In genomic region chr2:168130302-168130701, GRCh38 we compare ENCODE assay signal across 18 cellular contexts.
"Had no signal": no experiment of that assay in that cellular context is flagged by ENCODE, and none has a peak within 500 bp of the region (broad histone marks: within the 10 kb centered on the region; RNA-seq: fewer than 3 reads in every experiment).

No MANE protein-coding gene starts in this region.

- H3K4me3 Mint-ChIP-seq: activated CD4-positive, alpha-beta T cell treated with anti-CD3 and anti-CD28 coated beads for 36 hours; activated CD8-positive, alpha-beta T cell treated with anti-CD3 and anti-CD28 coated beads, Interleukin-2, amount 10 ng/mL, durations not matched to agents 7 days and 5 days; activated naive CD4-positive, alpha-beta T cell treated with anti-CD3 and anti-CD28 coated beads, Interleukin-2, amount 10 ng/mL, durations not matched to agents 7 days and 5 days; activated T-helper 17 cell treated with anti-CD3 and anti-CD28 coated beads, Interleukin-2, amount 50 U/mL, for 72 hours; endodermal cell; type B pancreatic cell had no signal

- H3K27me3 ChIP-seq: sigmoid colon had no signal

- H3K27ac ChIP-seq: prostate gland, sigmoid colon had no signal

- H3K4me1 Mint-ChIP-seq: activated CD4-positive, alpha-beta T cell treated with anti-CD3 and anti-CD28 coated beads for 36 hours; activated naive CD4-positive, alpha-beta T cell treated with anti-CD3 and anti-CD28 coated beads, Interleukin-2, amount 10 ng/mL, durations not matched to agents 7 days and 5 days; naive B cell had no signal

- H3K4me3 ChIP-seq: lung, prostate gland, sigmoid colon had no signal

- DNase-seq: activated CD4-positive, alpha-beta T cell treated with anti-CD3 and anti-CD28 coated beads for 36 hours; activated CD8-positive, alpha-beta memory T cell treated with anti-CD3 and anti-CD28 coated beads, Interleukin-2, amount 50 U/mL, for 48 hours; activated CD8-positive, alpha-beta T cell treated with anti-CD3 and anti-CD28 coated beads, Interleukin-2, amount 10 ng/mL, durations not matched to agents 7 days and 5 days; activated naive CD4-positive, alpha-beta T cell treated with anti-CD3 and anti-CD28 coated beads, Interleukin-2, amount 10 ng/mL, durations not matched to agents 7 days and 5 days; cerebellar nuclear complex; dermis blood vessel endothelial cell; endodermal cell; hypothalamus; midbrain; naive B cell; nucleus accumbens; sigmoid colon; stimulated activated CD4-positive, alpha-beta T cell treated with anti-CD3 and anti-CD28 coated beads, Interleukin-12 subunit alpha, Interleukin-12 subunit beta, amount 100 ng/mL, for 4 hours; stimulated activated naive CD4-positive, alpha-beta T cell treated with Interleukin-2 at 50 U/mL for 16 hours had no signal

- H3K9me3 Mint-ChIP-seq: activated naive CD4-positive, alpha-beta T cell treated with anti-CD3 and anti-CD28 coated beads, Interleukin-2, amount 10 ng/mL, durations not matched to agents 7 days and 5 days; activated T-helper 17 cell treated with anti-CD3 and anti-CD28 coated beads, Interleukin-2, amount 50 U/mL, for 72 hours; endodermal cell; naive B cell; type B pancreatic cell had no signal

- H3K36me3 ChIP-seq: prostate gland had no signal

- ATAC-seq: activated CD4-positive, alpha-beta T cell treated with anti-CD3 and anti-CD28 coated beads for 36 hours; activated CD8-positive, alpha-beta T cell treated with anti-CD3 and anti-CD28 coated beads, Interleukin-2, amount 10 ng/mL, durations not matched to agents 7 days and 5 days; activated T-helper 17 cell treated with anti-CD3 and anti-CD28 coated beads, Interleukin-2, amount 50 U/mL, for 72 hours had no signal

- H3K27me3 Mint-ChIP-seq: activated CD4-positive, alpha-beta T cell treated with anti-CD3 and anti-CD28 coated beads for 36 hours; activated naive CD4-positive, alpha-beta T cell treated with anti-CD3 and anti-CD28 coated beads, Interleukin-2, amount 10 ng/mL, durations not matched to agents 7 days and 5 days; activated T-helper 17 cell treated with anti-CD3 and anti-CD28 coated beads, Interleukin-2, amount 50 U/mL, for 72 hours; naive B cell; type B pancreatic cell had no signal

- H3K9me3 ChIP-seq: prostate gland, sigmoid colon had no signal

- H3K27ac Mint-ChIP-seq: activated CD4-positive, alpha-beta T cell treated with anti-CD3 and anti-CD28 coated beads for 36 hours; activated CD8-positive, alpha-beta T cell treated with anti-CD3 and anti-CD28 coated beads, Interleukin-2, amount 10 ng/mL, durations not matched to agents 7 days and 5 days; activated naive CD4-positive, alpha-beta T cell treated with anti-CD3 and anti-CD28 coated beads, Interleukin-2, amount 10 ng/mL, durations not matched to agents 7 days and 5 days; activated T-helper 17 cell treated with anti-CD3 and anti-CD28 coated beads, Interleukin-2, amount 50 U/mL, for 72 hours; endodermal cell; type B pancreatic cell had no signal
